In the genomic region with DNA sequence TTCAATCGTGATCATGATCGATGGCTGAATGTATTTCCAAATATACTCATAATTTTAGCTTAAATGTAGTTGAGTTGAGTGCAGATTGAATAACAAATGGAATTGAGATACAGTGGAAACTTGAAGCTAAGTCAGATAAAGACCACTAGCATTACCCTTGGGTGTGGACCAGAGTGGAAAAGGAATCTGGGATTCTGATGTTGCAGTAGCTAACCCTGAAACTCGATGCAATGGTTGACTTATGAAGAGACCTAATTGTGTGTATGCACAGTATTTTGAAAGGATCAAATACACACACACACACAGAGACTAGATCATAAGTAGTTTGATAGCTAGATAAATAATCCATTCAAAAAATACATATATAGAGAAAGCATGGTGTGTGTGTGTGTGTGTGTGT, we compare ENCODE assay signal across 23 cellular contexts.
"Had no signal": no experiment of that assay in that cellular context is flagged by ENCODE, and none has a peak within 500 bp of the region (broad histone marks: within the 10 kb centered on the region; RNA-seq: fewer than 3 reads in every experiment).

No MANE protein-coding gene starts in this region.

- H3K9me3 ChIP-seq: esophagus squamous epithelium, spleen, thyroid gland, upper lobe of right lung had no signal

- H3K4me3 ChIP-seq: coronary artery, esophagus squamous epithelium, spleen, thyroid gland, upper lobe of right lung had no signal

- H3K4me3 Mint-ChIP-seq: activated CD4-positive, alpha-beta memory T cell treated with anti-CD3 and anti-CD28 coated beads for 36 hours; activated naive CD4-positive, alpha-beta T cell treated with anti-CD3 and anti-CD28 coated beads for 36 hours; activated naive CD8-positive, alpha-beta T cell treated with anti-CD3 and anti-CD28 coated beads, Interleukin-2, amount 10 ng/mL, durations not matched to agents 7 days and 5 days; activated T-cell treated with anti-CD3 and anti-CD28 coated beads, Interleukin-2, amount 50 U/mL, for 72 hours; endodermal cell; naive thymus-derived CD4-positive, alpha-beta T cell; neural crest cell; T-helper 1 cell treated with Interleukin-12 subunit alpha and Interleukin-12 subunit beta and Interleukin-4 antibody, amounts not matched to agents 30 μg/mL and 1 μg/mL, for 36 hours had no signal

- H3K27ac ChIP-seq: esophagus squamous epithelium, spleen, thyroid gland, upper lobe of right lung had no signal

- H3K9me3 Mint-ChIP-seq: activated CD4-positive, alpha-beta memory T cell treated with anti-CD3 and anti-CD28 coated beads for 36 hours; activated naive CD4-positive, alpha-beta T cell treated with anti-CD3 and anti-CD28 coated beads for 36 hours; activated T-cell treated with anti-CD3 and anti-CD28 coated beads, Interleukin-2, amount 50 U/mL, for 72 hours; endodermal cell; neural crest cell; T-helper 1 cell treated with Interleukin-12 subunit alpha and Interleukin-12 subunit beta and Interleukin-4 antibody, amounts not matched to agents 30 μg/mL and 1 μg/mL, for 36 hours had no signal

- FAIRE-seq: frontal cortex had no signal

- H3K27ac Mint-ChIP-seq: activated CD4-positive, alpha-beta memory T cell treated with anti-CD3 and anti-CD28 coated beads for 36 hours; activated naive CD4-positive, alpha-beta T cell treated with anti-CD3 and anti-CD28 coated beads for 36 hours; activated naive CD8-positive, alpha-beta T cell treated with anti-CD3 and anti-CD28 coated beads, Interleukin-2, amount 10 ng/mL, durations not matched to agents 7 days and 5 days; activated T-cell treated with anti-CD3 and anti-CD28 coated beads, Interleukin-2, amount 50 U/mL, for 72 hours; endodermal cell; naive thymus-derived CD4-positive, alpha-beta T cell; T-helper 1 cell treated with Interleukin-12 subunit alpha and Interleukin-12 subunit beta and Interleukin-4 antibody, amounts not matched to agents 30 μg/mL and 1 μg/mL, for 36 hours had no signal

- H3K36me3 ChIP-seq: esophagus squamous epithelium, spleen, thyroid gland, upper lobe of right lung had no signal

- H3K27me3 ChIP-seq: esophagus squamous epithelium, spleen, thyroid gland, upper lobe of right lung had no signal

- H3K36me3 Mint-ChIP-seq: activated CD4-positive, alpha-beta memory T cell treated with anti-CD3 and anti-CD28 coated beads for 36 hours; activated naive CD8-positive, alpha-beta T cell treated with anti-CD3 and anti-CD28 coated beads, Interleukin-2, amount 10 ng/mL, durations not matched to agents 7 days and 5 days; naive thymus-derived CD4-positive, alpha-beta T cell had no signal

- DNase-seq: activated CD4-positive, alpha-beta memory T cell treated with anti-CD3 and anti-CD28 coated beads for 36 hours; activated CD4-positive, alpha-beta T cell treated with anti-CD3 and anti-CD28 coated beads for 48 hours; activated effector memory CD4-positive, alpha-beta T cell treated with Interleukin-2 at 50 U/mL for 16 hours; activated naive CD4-positive, alpha-beta T cell treated with anti-CD3 and anti-CD28 coated beads for 36 hours; activated naive CD8-positive, alpha-beta T cell treated with anti-CD3 and anti-CD28 coated beads, Interleukin-2, amount 10 ng/mL, durations not matched to agents 7 days and 5 days; activated T-cell treated with anti-CD3 and anti-CD28 coated beads, Interleukin-2, amount 50 U/mL, for 72 hours; cerebellar nuclear complex; endodermal cell; esophagus squamous epithelium; glutamatergic neuron; hippocampal formation; naive thymus-derived CD4-positive, alpha-beta T cell; occipital lobe; posterior cingulate gyrus; spleen; stimulated activated CD4-positive, alpha-beta T cell treated with anti-CD3 and anti-CD28 coated beads, Interleukin-4, amount 100 ng/mL, for 24 hours; stimulated activated naive CD4-positive, alpha-beta T cell treated with Interleukin-2 at 50 U/mL for 16 hours; thyroid gland; upper lobe of right lung had no signal

- H3K4me1 Mint-ChIP-seq: activated naive CD8-positive, alpha-beta T cell treated with anti-CD3 and anti-CD28 coated beads, Interleukin-2, amount 10 ng/mL, durations not matched to agents 7 days and 5 days; neural crest cell had no signal

- H3K4me1 ChIP-seq: esophagus squamous epithelium, spleen, thyroid gland, upper lobe of right lung had no signal
